Comparison of ENCODE assay signal across 16 cellular contexts in genomic region chr1:41846595-41846994, GRCh38.
DNase-seq lines count a peak whose midpoint lies in the region; FAIRE-seq and TF ChIP-seq lines count a peak whose summit lies in the region.
"Had no signal": no experiment of that assay in that cellular context is flagged by ENCODE, and none has a peak within 500 bp of the region (broad histone marks: within the 10 kb centered on the region; RNA-seq: fewer than 3 reads in every experiment).

No MANE protein-coding gene starts in this region.

- H4K20me1 ChIP-seq in astrocyte (ENCODE audit: insufficient read depth, low read length): no peaks in the 10 kb centered on the region

- 77 to 90% (median 89%) methylated on average over 2 of the region's 2 CpGs for WGBS in small intestine, 3 donors

- no peaks in the 10 kb centered on the region for H3K27me3 ChIP-seq in astrocyte (ENCODE audit: insufficient read depth, low read length)
- no peaks in the 10 kb centered on the region for H3K27me3 ChIP-seq in small intestine (ENCODE audit: control insufficient read depth in 2 of 2, insufficient read depth in 2 of 2, low read length in 2 of 2)
- H3K27me3 ChIP-seq: hepatocyte, neutrophil, right lobe of liver had no signal

- H3K27ac ChIP-seq in astrocyte (ENCODE audit: low read depth, low read length): no peak overlapping the region
- no peak overlapping the region for H3K27ac ChIP-seq in small intestine (ENCODE audit: low read depth in 1 of 2, low read length in 1 of 2)
- H3K27ac ChIP-seq: hepatocyte, neutrophil, right lobe of liver had no signal

- peak overlapping the region; percentile 28 for H3K27ac Mint-ChIP-seq in HFFc6
- no peak overlapping the region for H3K27ac Mint-ChIP-seq in astrocyte (ENCODE audit: unreplicated experiment)
- H3K27ac Mint-ChIP-seq: dendritic cell treated with granulocyte-macrophage colony-stimulating factor and Interleukin-4, amounts not matched to agents 40 ng/mL and 50 ng/mL, for 4 days had no signal

- no peak overlapping the region for H2AFZ ChIP-seq in astrocyte (ENCODE audit: low read depth, low read length)
- H2AFZ ChIP-seq: hepatocyte had no signal

- peaks cover 5% of the 10 kb centered on the region for H3K79me2 ChIP-seq in astrocyte (ENCODE audit: insufficient read depth, low read length)
- H3K79me2 ChIP-seq: hepatocyte had no signal

- H3K9ac ChIP-seq in astrocyte (ENCODE audit: low read length): no peak overlapping the region

- no peak for TF ChIP-seq CTCF in HFFc6 (IDR thresholded peaks at IDR 0.05)
- TF ChIP-seq CTCF in astrocyte (IDR thresholded peaks at IDR 0.05; ENCODE audit: insufficient read depth, low read depth, low read length): no peak

- peaks cover 64% of the 10 kb centered on the region for H3K4me1 Mint-ChIP-seq in HFFc6 (ENCODE audit: low read depth)
- peaks cover 40% of the 10 kb centered on the region for H3K4me1 Mint-ChIP-seq in astrocyte (ENCODE audit: low read depth, unreplicated experiment)

- FAIRE-seq in astrocyte (lab: Jason Lieb, UNC) (no peak), frontal cortex (lab: Jason Lieb, UNC) (no peak), small intestine (lab: Jason Lieb, UNC) (no peak)
- FAIRE-seq: kidney had no signal

- H3K4me3 Mint-ChIP-seq in HFFc6 (peak overlapping the region; percentile 4; the same call in 1 of the 2 replicates), astrocyte (ENCODE audit: unreplicated experiment) (no peak overlapping the region)
- H3K4me3 Mint-ChIP-seq: dendritic cell treated with granulocyte-macrophage colony-stimulating factor and Interleukin-4, amounts not matched to agents 40 ng/mL and 50 ng/mL, for 4 days had no signal

- peak overlapping the region; percentile 7 for H3K4me2 ChIP-seq in astrocyte (ENCODE audit: low read length)
- H3K4me2 ChIP-seq: hepatocyte had no signal

- H3K36me3 Mint-ChIP-seq in HFFc6 (ENCODE audit: low read depth): no peaks in the 10 kb centered on the region
- no peaks in the 10 kb centered on the region for H3K36me3 Mint-ChIP-seq in astrocyte (ENCODE audit: low read depth, unreplicated experiment)

- H3K36me3 ChIP-seq in astrocyte (ENCODE audit: insufficient read depth, low read length) (no peaks in the 10 kb centered on the region), small intestine (ENCODE audit: control insufficient read depth in 2 of 2, insufficient read depth in 2 of 2, low read length in 2 of 2) (no peaks in the 10 kb centered on the region)
- H3K36me3 ChIP-seq: neutrophil, right lobe of liver had no signal

- H3K4me1 ChIP-seq in astrocyte (ENCODE audit: insufficient read depth, low read length): peaks cover 37% of the 10 kb centered on the region
- no peaks in the 10 kb centered on the region for H3K4me1 ChIP-seq in small intestine (ENCODE audit: control insufficient read depth in 2 of 2, insufficient read depth in 1 of 2, low read depth in 1 of 2, low read length in 1 of 2)
- H3K4me1 ChIP-seq: right lobe of liver had no signal

- H3K27me3 Mint-ChIP-seq in HFFc6 (ENCODE audit: insufficient read depth) (no peaks in the 10 kb centered on the region; the same call in 1 of the 2 replicates), astrocyte (ENCODE audit: low read depth, unreplicated experiment) (no peaks in the 10 kb centered on the region)

- H3K4me3 ChIP-seq in astrocyte (ENCODE audit: insufficient read depth, low read depth, low read length) (no peak overlapping the region), small intestine (ENCODE audit: low read depth in 1 of 2, low read length in 2 of 2) (no peak overlapping the region)
- H3K4me3 ChIP-seq: hepatocyte, right lobe of liver had no signal

- H3K9me3 Mint-ChIP-seq in HFFc6: no peaks in the 10 kb centered on the region
- no peaks in the 10 kb centered on the region for H3K9me3 Mint-ChIP-seq in astrocyte (ENCODE audit: unreplicated experiment)
- H3K9me3 Mint-ChIP-seq: dendritic cell treated with granulocyte-macrophage colony-stimulating factor and Interleukin-4, amounts not matched to agents 40 ng/mL and 50 ng/mL, for 4 days had no signal

- DNase-seq in COLO829 (ENCODE audit: low spot score): peak; percentile 85
- DNase-seq in HFFc6: peak; percentile 52
- DNase-seq in astrocyte (ENCODE audit: low read depth): peak; percentile 64
- peak; percentile 38 for DNase-seq in kidney glomerular epithelial cell (lab: John Stamatoyannopoulos, UW)
- no peak for DNase-seq in activated gamma-delta T cell (lab: John Stamatoyannopoulos, UW)
- no peak for DNase-seq in frontal cortex (ENCODE audit: low spot score in 2 of 2)
- DNase-seq in small intestine: no peak
- DNase-seq: activated CD8-positive, alpha-beta memory T cell treated with anti-CD3 and anti-CD28 coated beads for 24 hours; anterior cingulate cortex; DMS153; kidney; NCI-H1092 treated with DMSO at 0.1 percent for 48 hours; right lobe of liver had no signal

- H3K9me3 ChIP-seq in astrocyte (ENCODE audit: insufficient read depth, low read depth, low read length) (no peaks in the 10 kb centered on the region), small intestine (ENCODE audit: control insufficient read depth, low read depth) (no peaks in the 10 kb centered on the region)
- H3K9me3 ChIP-seq: neutrophil, right lobe of liver had no signal

Comparison
In these comparisons a context has a peak if more than half of its experiments do, and no peak if none do; other contexts are left out.
1. DNase-seq: peak in COLO829 (single experiment), HFFc6 (single experiment), astrocyte (single experiment) and kidney glomerular epithelial cell (single experiment); none in activated gamma-delta T cell (single experiment), frontal cortex (0 of 2) and small intestine (single experiment).